In genomic region chr12:4330203-4330602, GRCh38 we compare ENCODE assay signal across 28 cellular contexts. TPM values are rescaled to one million over a fixed set of nuclear protein-coding genes. Genes with fewer than 3 reads are reported as not detected.
A peak's percentile ranks its signal among the peaks of the same experiment; 100 is the strongest.
DNase-seq lines count a peak whose midpoint lies in the region; ATAC-seq, FAIRE-seq and TF ChIP-seq lines count a peak whose summit lies in the region.
"Had no signal": no experiment of that assay in that cellular context is flagged by ENCODE, and none has a peak within 500 bp of the region (broad histone marks: within the 10 kb centered on the region; RNA-seq: fewer than 3 reads in every experiment).

No MANE protein-coding gene starts in this region.

- no peaks in the 10 kb centered on the region for H3K27me3 Mint-ChIP-seq in astrocyte (ENCODE audit: low read depth, unreplicated experiment)
- H3K27me3 Mint-ChIP-seq in mesothelial cell of epicardium (ENCODE audit: low read depth), result no peaks in the 10 kb centered on the region
- no peaks in the 10 kb centered on the region for H3K27me3 Mint-ChIP-seq in CD4-positive, alpha-beta T cell
- H3K27me3 Mint-ChIP-seq: IgD-negative memory B cell had no signal

- H3K27ac Mint-ChIP-seq in astrocyte (ENCODE audit: unreplicated experiment) (peak overlapping the region; percentile 84), mesothelial cell of epicardium (peak overlapping the region; percentile 23)
- no peak overlapping the region for H3K27ac Mint-ChIP-seq in CD4-positive, alpha-beta T cell
- H3K27ac Mint-ChIP-seq: CD14-positive monocyte had no signal

- in situ Hi-C loops in transverse colon (cut with MboI; ENCODE audit: low pct_ligation_motif_present in 1 of 4, low pct_unique_long_range_greater_than_20kb in 1 of 4, low sequenced_read_pairs in 3 of 4), result no loop called here

- no peaks in the 10 kb centered on the region for H3K9me3 ChIP-seq in astrocyte (ENCODE audit: insufficient read depth, low read depth, low read length)
- H3K9me3 ChIP-seq in transverse colon, result no peaks in the 10 kb centered on the region
- H3K9me3 ChIP-seq in CD4-positive, alpha-beta T cell (ENCODE audit: control insufficient read depth, low read length), result no peaks in the 10 kb centered on the region
- H3K9me3 ChIP-seq: BE2C had no signal

- WGBS in transverse colon (ENCODE audit: low coverage in 1 of 2), 2 donors, result 95 to 96% methylated on average over 3 of the region's 3 CpGs

- no peak overlapping the region for H3K27ac ChIP-seq in astrocyte (ENCODE audit: low read depth, low read length)
- peak overlapping the region in 1 of 4 donors; percentile 44 for H3K27ac ChIP-seq in transverse colon
- no peak overlapping the region for H3K27ac ChIP-seq in CD4-positive, alpha-beta T cell (ENCODE audit: low read depth, low read length)
- H3K27ac ChIP-seq: HL-60, RWPE1 had no signal

- H3K79me2 ChIP-seq in astrocyte (ENCODE audit: insufficient read depth, low read length), result peaks cover 78% of the 10 kb centered on the region

- CTCF ChIA-PET in CD4-positive, alpha-beta T cell (lab: Charles Lee), result no interaction called here

- no peak overlapping the region for H2AFZ ChIP-seq in astrocyte (ENCODE audit: low read depth, low read length)

- POLR2A ChIA-PET in CD4-positive, alpha-beta T cell (lab: Charles Lee), result no interaction called here

- H3K4me1 Mint-ChIP-seq in astrocyte (ENCODE audit: low read depth, unreplicated experiment) (peaks cover 23% of the 10 kb centered on the region), mesothelial cell of epicardium (peaks cover 14% of the 10 kb centered on the region)
- peaks cover 18% of the 10 kb centered on the region for H3K4me1 Mint-ChIP-seq in CD4-positive, alpha-beta T cell (ENCODE audit: low read depth)

- H3K9me3 Mint-ChIP-seq in astrocyte (ENCODE audit: unreplicated experiment) (no peaks in the 10 kb centered on the region), mesothelial cell of epicardium (peaks cover 3% of the 10 kb centered on the region)
- H3K9me3 Mint-ChIP-seq in CD4-positive, alpha-beta T cell, result no peaks in the 10 kb centered on the region
- H3K9me3 Mint-ChIP-seq: IgD-negative memory B cell had no signal

- TF ChIP-seq EP300 in transverse colon (IDR thresholded peaks at IDR 0.05; ENCODE audit: low read depth), result no peak

- no peak overlapping the region for H3K9ac ChIP-seq in astrocyte (ENCODE audit: low read length)

- H3K4me3 Mint-ChIP-seq in astrocyte (ENCODE audit: unreplicated experiment), result peak overlapping the region; percentile 66
- H3K4me3 Mint-ChIP-seq in mesothelial cell of epicardium, result no peak overlapping the region
- H3K4me3 Mint-ChIP-seq in CD4-positive, alpha-beta T cell, result no peak overlapping the region
- H3K4me3 Mint-ChIP-seq: CD14-positive monocyte, IgD-negative memory B cell had no signal

- peaks cover 18% of the 10 kb centered on the region for H3K36me3 Mint-ChIP-seq in astrocyte (ENCODE audit: low read depth, unreplicated experiment)
- peaks cover 18% of the 10 kb centered on the region for H3K36me3 Mint-ChIP-seq in mesothelial cell of epicardium
- peaks cover 43% of the 10 kb centered on the region for H3K36me3 Mint-ChIP-seq in CD4-positive, alpha-beta T cell (ENCODE audit: low read depth)

- no peak for DNase-seq in astrocyte (ENCODE audit: low read depth)
- DNase-seq in epithelial cell of esophagus (ENCODE audit: low read depth), result peak; percentile 36
- no peak for DNase-seq in mesothelial cell of epicardium (ENCODE audit: low spot score in 2 of 2, unreplicated experiment in 2 of 2)
- DNase-seq in inferior parietal cortex (ENCODE audit: extremely low spot score), result no peak
- no peak for DNase-seq in transverse colon
- DNase-seq in CD4-positive, alpha-beta T cell, result no peak
- DNase-seq: ACHN, BE2C, Calu3, DMS153, DND-41, HCEC 1CT, NCI-H1092, NCI-H1436, NCI-H187, NCI-H2081 treated with DMSO at 0.1 percent for 48 hours, NCI-H2171, NCI-H226, NCI-H510A, NCI-H69, SHP77 treated with DMSO at 0.1 percent for 48 hours had no signal

- no peak overlapping the region for H3K4me2 ChIP-seq in astrocyte (ENCODE audit: low read length)

- H3K36me3 ChIP-seq in astrocyte (ENCODE audit: insufficient read depth, low read length), result peaks cover 5% of the 10 kb centered on the region
- H3K36me3 ChIP-seq in transverse colon, result no peaks in the 10 kb centered on the region
- H3K36me3 ChIP-seq: BE2C had no signal

- H3K4me1 ChIP-seq in astrocyte (ENCODE audit: insufficient read depth, low read length), result no peaks in the 10 kb centered on the region
- peaks cover 0 to 31% (median 15%) of the 10 kb centered on the region in 4 donors for H3K4me1 ChIP-seq in transverse colon
- H3K4me1 ChIP-seq: BE2C had no signal

- no peaks in the 10 kb centered on the region for H3K27me3 ChIP-seq in astrocyte (ENCODE audit: insufficient read depth, low read length)
- no peaks in the 10 kb centered on the region for H3K27me3 ChIP-seq in transverse colon
- no peaks in the 10 kb centered on the region for H3K27me3 ChIP-seq in CD4-positive, alpha-beta T cell (ENCODE audit: control insufficient read depth, insufficient read depth, low read length)
- H3K27me3 ChIP-seq: BE2C had no signal

- ATAC-seq in GM19397 (IDR thresholded peaks at IDR 0.05; ENCODE audit: unreplicated experiment), result no peak
- ATAC-seq in CD4-positive, alpha-beta T cell (ENCODE audit: poor library complexity), result no peak

- no peak overlapping the region for H3K4me3 ChIP-seq in astrocyte (ENCODE audit: insufficient read depth, low read depth, low read length)
- H3K4me3 ChIP-seq in epithelial cell of esophagus (ENCODE audit: low read length), result no peak overlapping the region
- H3K4me3 ChIP-seq in transverse colon, result no peak overlapping the region

- TF ChIP-seq CTCF in astrocyte (IDR thresholded peaks at IDR 0.05; ENCODE audit: insufficient read depth, low read depth, low read length) (no peak), epithelial cell of esophagus (IDR thresholded peaks at IDR 0.05; ENCODE audit: insufficient read depth, low read depth, low read length, missing control alignments) (no peak), mesothelial cell of epicardium (IDR thresholded peaks at IDR 0.05; ENCODE audit: unreplicated experiment) (no peak), transverse colon (IDR thresholded peaks at IDR 0.05) (no peak)
- no peak for TF ChIP-seq CTCF in CD4-positive, alpha-beta T cell (IDR thresholded peaks at IDR 0.05)

- intact Hi-C loops in transverse colon (cut with DNase I; ENCODE audit: low total_unique reads), result no loop called here
- intact Hi-C loops in CD4-positive, alpha-beta T cell (cut with DNase I, micrococcal nuclease), result no loop called here

- TF ChIP-seq POLR2A in transverse colon (IDR thresholded peaks at IDR 0.05), result no peak

- peaks cover 76% of the 10 kb centered on the region for H4K20me1 ChIP-seq in astrocyte (ENCODE audit: insufficient read depth, low read length)

- FAIRE-seq in astrocyte (lab: Jason Lieb, UNC), result no peak
- FAIRE-seq: GM18507, H1 had no signal

RNA-seq across cellular contexts. Expression of gene TIGAR, which starts 9.2 kb away (rescaled TPM):
- total RNA-seq in astrocyte, result 91.7 and 95.4 TPM in 2 replicates
- 16.7 to 22.1 TPM (median 21.0 TPM) in 3 replicates for total RNA-seq in mesothelial cell of epicardium
- total RNA-seq in transverse colon, result 10 to 100 TPM in 1 of 4 donors, 1 to 10 TPM in 3; 2.6 to 26.6 (median 4.4) TPM
- total RNA-seq in CD4-positive, alpha-beta T cell, result 1 to 10 TPM; 5.3 to 7.1 TPM

RNA-seq across cellular contexts. Expression of gene FGF23, which starts 49.3 kb away (rescaled TPM):
- total RNA-seq in astrocyte (not detected in 2 replicates), mesothelial cell of epicardium (not detected in 3 replicates), transverse colon (not detected)
- total RNA-seq in CD4-positive, alpha-beta T cell, result not detected
- total RNA-seq: Calu3 had no signal

RNA-seq across cellular contexts. Expression of gene CCND2, which starts 56.6 kb away (rescaled TPM):
- 607 and 726 TPM in 2 replicates for total RNA-seq in astrocyte
- 393 to 412 TPM (median 404 TPM) in 3 replicates for total RNA-seq in mesothelial cell of epicardium
- total RNA-seq in transverse colon, result 100 to 1,000 TPM in 1 of 4 donors, 10 to 100 TPM in 3; 32.9 to 132 (median 58.8) TPM
- 100 to 1,000 TPM; 159 to 163 TPM for total RNA-seq in CD4-positive, alpha-beta T cell
